ENCODE assay signal across 8 cellular contexts in the genomic region with DNA sequence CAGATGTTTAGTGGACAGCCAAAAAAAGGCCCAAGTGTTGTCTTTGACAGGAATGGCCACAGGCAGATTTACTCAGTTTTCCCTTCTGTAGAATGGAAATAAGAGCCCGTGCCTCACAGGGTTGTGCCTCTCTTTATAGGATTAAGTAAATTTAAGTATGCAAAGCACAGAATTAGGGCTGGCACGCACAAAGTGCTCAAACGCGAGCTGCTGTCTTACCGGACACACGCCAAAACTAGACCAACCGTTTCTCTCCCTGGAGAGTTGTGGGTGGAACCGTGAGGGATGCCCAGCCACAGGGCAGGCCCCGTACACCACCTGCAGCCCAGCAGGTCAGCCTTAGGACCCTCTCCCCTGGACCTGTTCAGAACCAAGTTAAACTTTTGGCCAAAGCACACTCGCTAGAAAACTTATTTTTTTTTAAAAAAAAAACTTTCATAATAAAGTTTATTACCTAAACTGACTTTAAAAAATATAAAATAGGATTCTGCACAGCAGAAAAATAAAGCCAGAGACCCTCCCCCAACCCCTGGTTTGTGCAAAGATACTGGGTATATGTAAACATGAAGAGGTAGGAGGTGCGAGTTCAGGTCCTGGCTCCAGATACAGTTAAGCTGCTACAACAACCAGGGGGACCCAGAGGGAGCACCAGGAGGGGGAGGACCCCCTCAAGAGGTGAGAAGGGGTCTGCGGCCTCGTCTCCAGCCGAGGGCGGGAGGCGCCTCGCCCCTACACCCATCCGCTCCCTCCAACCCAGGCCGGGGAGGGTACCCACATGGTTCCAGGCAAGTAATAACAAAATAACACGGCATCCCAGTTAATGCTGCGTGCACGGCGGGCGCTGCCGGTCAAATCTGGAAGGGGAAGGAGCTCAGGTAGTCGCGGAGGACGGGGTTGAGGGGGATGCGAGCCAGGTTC. TPM values are rescaled to one million over a fixed set of nuclear protein-coding genes. Genes with fewer than 3 reads are reported as not detected.
DNase-seq lines count a peak whose midpoint lies in the region; ATAC-seq and TF ChIP-seq lines count a peak whose summit lies in the region.

No MANE protein-coding gene starts in this region.

- no peak overlapping the region for H2BK20ac ChIP-seq in H9 (ENCODE audit: low read depth, low read length, poor library complexity, severe bottlenecking)

- peaks cover 5 to 13% (median 8%) of the 10 kb centered on the region in 3 experiments; a peak in 5 of 7 replicates for H3K36me3 Mint-ChIP-seq in H9 (ENCODE audit: insufficient read depth in 1 of 3, low read depth in 3 of 3)
- H3K36me3 Mint-ChIP-seq in activated CD8-positive, alpha-beta memory T cell treated with anti-CD3 and anti-CD28 coated beads, Interleukin-2, amount 10 ng/mL, durations not matched to agents 7 days and 5 days: peaks cover 50% of the 10 kb centered on the region

- H3K14ac ChIP-seq in H9 (ENCODE audit: insufficient read depth, low read length): no peak overlapping the region

- H4K20me1 ChIP-seq in H9 (ENCODE audit: control insufficient read depth, insufficient read depth, insufficient read length) (peaks cover 6% of the 10 kb centered on the region), hepatocyte (ENCODE audit: insufficient read depth, poor library complexity, severe bottlenecking) (peaks cover 35% of the 10 kb centered on the region), smooth muscle cell (ENCODE audit: low read depth) (peaks cover 35% of the 10 kb centered on the region)

- no peaks in the 10 kb centered on the region for H3K4me1 ChIP-seq in H9 (ENCODE audit: insufficient read depth, low read length)
- H3K4me1 ChIP-seq in hepatocyte (ENCODE audit: insufficient read depth): peaks cover 14% of the 10 kb centered on the region
- H3K4me1 ChIP-seq in smooth muscle cell (ENCODE audit: low read depth): peaks cover 10% of the 10 kb centered on the region

- DNase-seq in H9 (no peak), hepatocyte (ENCODE audit: low spot score) (no peak), smooth muscle cell (lab: John Stamatoyannopoulos, UW; ENCODE audit: unreplicated experiment) (no peak), LoVo (ENCODE audit: low spot score) (no peak), NCI-H748 (lab: John Stamatoyannopoulos, UW; ENCODE audit: unreplicated experiment) (no peak), OCI-M2 (lab: John Stamatoyannopoulos, UW; ENCODE audit: unreplicated experiment) (no peak), cerebellar cortex (ENCODE audit: low spot score) (no peak)
- no peak for DNase-seq in activated CD8-positive, alpha-beta memory T cell treated with anti-CD3 and anti-CD28 coated beads, Interleukin-2, amount 10 ng/mL, durations not matched to agents 7 days and 5 days

- TF ChIP-seq CTCF in H9 (conservative IDR thresholded peaks at IDR 0.05): no peak; the same call in 2 of the 3 replicates
- peak; percentile 9 for TF ChIP-seq CTCF in hepatocyte (IDR thresholded peaks at IDR 0.05; ENCODE audit: poor library complexity)
- TF ChIP-seq CTCF in smooth muscle cell (IDR thresholded peaks at IDR 0.05; ENCODE audit: borderline replicate concordance, insufficient read depth, poor library complexity, severe bottlenecking): no peak

- H3K27me3 Mint-ChIP-seq in H9 (ENCODE audit: low read depth): no peaks in the 10 kb centered on the region
- H3K27me3 Mint-ChIP-seq in activated CD8-positive, alpha-beta memory T cell treated with anti-CD3 and anti-CD28 coated beads, Interleukin-2, amount 10 ng/mL, durations not matched to agents 7 days and 5 days: no peaks in the 10 kb centered on the region

- no peak overlapping the region for H2BK15ac ChIP-seq in H9 (ENCODE audit: low read depth, low read length)

- peak overlapping the region; percentile 33 for H3K4me2 ChIP-seq in H9 (ENCODE audit: insufficient read depth, insufficient read length, low read length)
- H3K4me2 ChIP-seq in hepatocyte: peak overlapping the region; percentile 98
- peak overlapping the region; percentile 95 for H3K4me2 ChIP-seq in smooth muscle cell

- no peaks in the 10 kb centered on the region for H3K9me2 ChIP-seq in hepatocyte (replicated peaks; ENCODE audit: insufficient read depth)

- H3K23ac ChIP-seq in H9 (ENCODE audit: insufficient read length, low read depth, low read length): no peak overlapping the region

- no peaks in the 10 kb centered on the region for H3K9me3 ChIP-seq in H9 (ENCODE audit: control insufficient read depth, low read depth, low read length)
- no peaks in the 10 kb centered on the region for H3K9me3 ChIP-seq in hepatocyte (ENCODE audit: low read depth)
- H3K9me3 ChIP-seq in smooth muscle cell (replicated peaks; ENCODE audit: low read depth): no peaks in the 10 kb centered on the region

- no peak overlapping the region for H4K5ac ChIP-seq in H9 (ENCODE audit: insufficient read length, low read depth, low read length)

- H3K79me2 ChIP-seq in H9 (ENCODE audit: insufficient read depth, low read length): peaks cover 10% of the 10 kb centered on the region; the same call in 1 of the 2 replicates
- H3K79me2 ChIP-seq in hepatocyte: peaks cover 31% of the 10 kb centered on the region
- H3K79me2 ChIP-seq in smooth muscle cell (ENCODE audit: low read depth): peaks cover 19% of the 10 kb centered on the region

- peak overlapping the region; percentile 71 to 87 for H3K4me3 Mint-ChIP-seq in H9
- peak overlapping the region; percentile 99 for H3K4me3 Mint-ChIP-seq in activated CD8-positive, alpha-beta memory T cell treated with anti-CD3 and anti-CD28 coated beads, Interleukin-2, amount 10 ng/mL, durations not matched to agents 7 days and 5 days

- no peak for ATAC-seq in activated CD8-positive, alpha-beta memory T cell treated with anti-CD3 and anti-CD28 coated beads, Interleukin-2, amount 10 ng/mL, durations not matched to agents 7 days and 5 days

- no peak overlapping the region for H2BK120ac ChIP-seq in H9 (ENCODE audit: low read depth, low read length, poor library complexity, severe bottlenecking)

- peaks cover 26% of the 10 kb centered on the region in 2 experiments for H3K4me1 Mint-ChIP-seq in H9
- peaks cover 50% of the 10 kb centered on the region for H3K4me1 Mint-ChIP-seq in activated CD8-positive, alpha-beta memory T cell treated with anti-CD3 and anti-CD28 coated beads, Interleukin-2, amount 10 ng/mL, durations not matched to agents 7 days and 5 days

- CTCF ChIA-PET in activated CD8-positive, alpha-beta memory T cell treated with anti-CD3 and anti-CD28 coated beads, Interleukin-2, amount 10 ng/mL, durations not matched to agents 7 days and 5 days (lab: Charles Lee): interaction anchor here (0.6 to 7.2 kb wide), 26 partner anchors 8 to 488 kb away, joined by 3 to 257 read pairs (median 10); a partner anchor contains a TSS

- H3T11ph ChIP-seq in H9 (ENCODE audit: low read length): no peak overlapping the region

- H3K79me1 ChIP-seq in H9 (ENCODE audit: insufficient read depth, low read depth, low read length, poor library complexity, severe bottlenecking): no peaks in the 10 kb centered on the region

- H3K27ac ChIP-seq in H9 (ENCODE audit: insufficient read length, low read depth, low read length) (no peak overlapping the region), hepatocyte (peak overlapping the region; percentile 91), smooth muscle cell (ENCODE audit: low read depth) (peak overlapping the region; percentile 49)

- H2AFZ ChIP-seq in H9 (ENCODE audit: low read length) (no peak overlapping the region), hepatocyte (no peak overlapping the region), smooth muscle cell (ENCODE audit: low read depth) (no peak overlapping the region)

- no peak overlapping the region for H4K91ac ChIP-seq in H9 (ENCODE audit: insufficient read length, low read depth, low read length)

- peaks cover 9% of the 10 kb centered on the region for H3K23me2 ChIP-seq in H9 (ENCODE audit: insufficient read length, low read depth, low read length, poor library complexity, severe bottlenecking)

- WGBS in H9 (ENCODE audit: extremely low coverage, insufficient read length, low lambda C conversion rate): no CpG with 5 or more reads among the region's 29 CpGs
- WGBS in hepatocyte (ENCODE audit: low lambda C conversion rate, missing lambda C conversion rate): 32% methylated on average over 29 of the region's 29 CpGs
- WGBS in smooth muscle cell (ENCODE audit: low lambda C conversion rate): 30% methylated on average over 29 of the region's 29 CpGs

- peak overlapping the region; percentile 54 for H3K9ac ChIP-seq in H9 (ENCODE audit: extremely low read depth, insufficient read length, low read length)
- no peak overlapping the region for H3K9ac ChIP-seq in smooth muscle cell (ENCODE audit: low read depth)

- H3K27ac Mint-ChIP-seq in H9: peak overlapping the region in 1 of 3 experiments; percentile 86; a peak in 2 of 7 replicates
- H3K27ac Mint-ChIP-seq in activated CD8-positive, alpha-beta memory T cell treated with anti-CD3 and anti-CD28 coated beads, Interleukin-2, amount 10 ng/mL, durations not matched to agents 7 days and 5 days: peak overlapping the region; percentile 91

- no peak overlapping the region for H2BK12ac ChIP-seq in H9 (ENCODE audit: insufficient read length, low read depth, low read length)

- peaks cover 18% of the 10 kb centered on the region for H3F3A ChIP-seq in smooth muscle cell (ENCODE audit: low read depth)

- no peak overlapping the region for H2AK5ac ChIP-seq in H9 (ENCODE audit: insufficient read length, low read length)

- peak overlapping the region; percentile 99 for H3K4me3 ChIP-seq in hepatocyte
- H3K4me3 ChIP-seq in smooth muscle cell: peak overlapping the region; percentile 95

- no peak overlapping the region for H3K56ac ChIP-seq in H9 (ENCODE audit: insufficient read length, low read depth, low read length)

- no peaks in the 10 kb centered on the region for H3K9me3 Mint-ChIP-seq in H9
- no peaks in the 10 kb centered on the region for H3K9me3 Mint-ChIP-seq in activated CD8-positive, alpha-beta memory T cell treated with anti-CD3 and anti-CD28 coated beads, Interleukin-2, amount 10 ng/mL, durations not matched to agents 7 days and 5 days (ENCODE audit: low read depth)

- no peak overlapping the region for H2BK5ac ChIP-seq in H9 (ENCODE audit: insufficient read length, low read length)

- H4K8ac ChIP-seq in H9 (replicated peaks; ENCODE audit: insufficient read length, low read depth, low read length): no peak overlapping the region

- H3K36me3 ChIP-seq in hepatocyte (replicated peaks; ENCODE audit: insufficient read depth, low read depth) (no peaks in the 10 kb centered on the region), smooth muscle cell (ENCODE audit: low read depth) (no peaks in the 10 kb centered on the region)

- H3K4ac ChIP-seq in H9 (ENCODE audit: low read depth, low read length): no peak overlapping the region

- H3K18ac ChIP-seq in H9 (ENCODE audit: insufficient read length, low read depth, low read length): no peak overlapping the region

- H3K27me3 ChIP-seq in H9 (ENCODE audit: insufficient read depth, low read length): no peaks in the 10 kb centered on the region
- no peaks in the 10 kb centered on the region for H3K27me3 ChIP-seq in hepatocyte
- no peaks in the 10 kb centered on the region for H3K27me3 ChIP-seq in smooth muscle cell (ENCODE audit: low read depth)

RNA-seq across cellular contexts. Expression of a gene that starts 1.8 kb away (rescaled TPM):
- total RNA-seq in H9 (2021) (11.0 and 11.5 TPM in 2 replicates), hepatocyte (9.0 and 13.1 TPM in 2 replicates), smooth muscle cell (3.5 and 6.1 TPM in 2 replicates)
- total RNA-seq in activated CD8-positive, alpha-beta memory T cell treated with anti-CD3 and anti-CD28 coated beads, Interleukin-2, amount 10 ng/mL, durations not matched to agents 7 days and 5 days: 100 to 1,000 TPM; 158 to 200 TPM
- polyA plus RNA-seq in hepatocyte (18.6 and 33.5 TPM in 2 replicates), smooth muscle cell (17.6 and 18.7 TPM in 2 replicates)

RNA-seq across cellular contexts. Expression of a gene that starts 14.9 kb away (rescaled TPM):
- not detected in 2 replicates for total RNA-seq in H9 (2021)
- not detected for total RNA-seq in activated CD8-positive, alpha-beta memory T cell treated with anti-CD3 and anti-CD28 coated beads, Interleukin-2, amount 10 ng/mL, durations not matched to agents 7 days and 5 days
- not detected in 2 replicates for total RNA-seq in hepatocyte
- not detected in 2 replicates for polyA plus RNA-seq in hepatocyte
- not detected in 2 replicates for total RNA-seq in smooth muscle cell
- polyA plus RNA-seq in smooth muscle cell: not detected in 2 replicates

RNA-seq across cellular contexts. Expression of a gene that starts 19.2 kb away (rescaled TPM):
- total RNA-seq in H9 (2021) (not detected in 2 replicates), hepatocyte (not detected in 2 replicates), smooth muscle cell (not detected in 2 replicates)
- not detected for total RNA-seq in activated CD8-positive, alpha-beta memory T cell treated with anti-CD3 and anti-CD28 coated beads, Interleukin-2, amount 10 ng/mL, durations not matched to agents 7 days and 5 days
- polyA plus RNA-seq in hepatocyte (not detected in 2 replicates), smooth muscle cell (not detected in 2 replicates)

RNA-seq across cellular contexts. Expression of a gene that starts 22.0 kb away (rescaled TPM):
- total RNA-seq in H9 (2021): not detected in 2 replicates
- total RNA-seq in activated CD8-positive, alpha-beta memory T cell treated with anti-CD3 and anti-CD28 coated beads, Interleukin-2, amount 10 ng/mL, durations not matched to agents 7 days and 5 days: not detected
- not detected in 2 replicates for total RNA-seq in hepatocyte
- not detected in 2 replicates for polyA plus RNA-seq in hepatocyte
- total RNA-seq in smooth muscle cell: not detected in 2 replicates
- not detected in 2 replicates for polyA plus RNA-seq in smooth muscle cell

RNA-seq across cellular contexts. Expression of a gene that starts 26.9 kb away (rescaled TPM):
- not detected in 2 replicates for total RNA-seq in H9 (2021)
- total RNA-seq in activated CD8-positive, alpha-beta memory T cell treated with anti-CD3 and anti-CD28 coated beads, Interleukin-2, amount 10 ng/mL, durations not matched to agents 7 days and 5 days: not detected
- not detected in 2 replicates for total RNA-seq in hepatocyte
- not detected in 2 replicates for polyA plus RNA-seq in hepatocyte
- not detected in 2 replicates for total RNA-seq in smooth muscle cell
- not detected in 2 replicates for polyA plus RNA-seq in smooth muscle cell

Comparison
In these comparisons a context has a peak if more than half of its experiments do, and no peak if none do; other contexts are left out.
1. H3K4me2 ChIP-seq: peak in every context shown above with its lines; median percentile 98 in hepatocyte; 95 in smooth muscle cell; 33 in H9.
2. RNA of a gene that starts 1.8 kb away (total RNA-seq): 158 to 200 TPM in activated CD8-positive, alpha-beta memory T cell treated with anti-CD3 and anti-CD28 coated beads, Interleukin-2, amount 10 ng/mL, durations not matched to agents 7 days and 5 days; 9.0 to 13.1 TPM in hepatocyte, 11.0 to 11.5 TPM in H9 and 3.5 to 6.1 TPM in smooth muscle cell; every median in the first group is over 10 times any median in the second.